24 cellular contexts compared by ENCODE assay signal in genomic region chr4:104756837-104757236, GRCh38.
DNase-seq lines count a peak whose midpoint lies in the region; ATAC-seq, FAIRE-seq and TF ChIP-seq lines count a peak whose summit lies in the region.
"Had no signal": no experiment of that assay in that cellular context is flagged by ENCODE, and none has a peak within 500 bp of the region (broad histone marks: within the 10 kb centered on the region; RNA-seq: fewer than 3 reads in every experiment).

No MANE protein-coding gene starts in this region.

- FAIRE-seq in GM12891 (lab: Jason Lieb, UNC) = peak; percentile 43
- FAIRE-seq: A204.1, D721Med, urothelium cell line had no signal

- peaks cover 7 to 10% (median 8%) of the 10 kb centered on the region in 4 donors for H3K4me1 Mint-ChIP-seq in CD4-positive, alpha-beta memory T cell

- peaks cover 0 to 5% (median 2%) of the 10 kb centered on the region in 8 donors for H3K9me3 Mint-ChIP-seq in CD4-positive, alpha-beta memory T cell
- H3K9me3 Mint-ChIP-seq: immature natural killer cell had no signal

- intact Hi-C loops in uterus (cut with DNase I; ENCODE audit: low total_unique reads) = no loop called here
- intact Hi-C loops in CD4-positive, alpha-beta memory T cell (cut with micrococcal nuclease) = no loop called here

- ATAC-seq in GM19328 (IDR thresholded peaks at IDR 0.05; ENCODE audit: unreplicated experiment) (peak; percentile 61), HG02678 (IDR thresholded peaks at IDR 0.05; ENCODE audit: unreplicated experiment) (peak; percentile 57), HG03378 (IDR thresholded peaks at IDR 0.05; ENCODE audit: unreplicated experiment) (peak; percentile 26), omental fat pad (ENCODE audit: low FRiP score) (no peak)
- ATAC-seq: heart right ventricle had no signal

- no peaks in the 10 kb centered on the region for H3K27me3 ChIP-seq in uterus
- H3K27me3 ChIP-seq in CD4-positive, alpha-beta memory T cell (ENCODE audit: insufficient read depth, low read length) = no peaks in the 10 kb centered on the region
- H3K27me3 ChIP-seq: BLaER1, colonic mucosa, heart right ventricle had no signal

- no peak overlapping the region for H3K27ac ChIP-seq in uterus
- H3K27ac ChIP-seq in CD4-positive, alpha-beta memory T cell (ENCODE audit: low read depth, low read length) = no peak overlapping the region
- H3K27ac ChIP-seq: BLaER1, colonic mucosa, heart right ventricle had no signal

- CTCF ChIA-PET in CD4-positive, alpha-beta memory T cell (lab: Charles Lee; ENCODE audit: partially characterized antibody) = no interaction called here
- CTCF ChIA-PET in HEK293T (lab: Yijun Ruan, JAX) = no interaction called here

- no peaks in the 10 kb centered on the region for H3K27me3 Mint-ChIP-seq in CD4-positive, alpha-beta memory T cell

- no peak overlapping the region for H3K27ac Mint-ChIP-seq in CD4-positive, alpha-beta memory T cell
- H3K27ac Mint-ChIP-seq: immature natural killer cell had no signal

- DNase-seq in GM12891 (ENCODE audit: insufficient read length, low spot score) = no peak
- DNase-seq in uterus = no peak
- DNase-seq in omental fat pad (ENCODE audit: low spot score) = no peak
- DNase-seq in CD4-positive, alpha-beta memory T cell = no peak
- DNase-seq in HEK293T (ENCODE audit: extremely low spot score) = no peak
- DNase-seq: activated CD4-positive, alpha-beta T cell treated with anti-CD3 and anti-CD28 coated beads, Interleukin-2, amount 50 U/mL, for 1 hour; activated CD8-positive, alpha-beta memory T cell treated with anti-CD3 and anti-CD28 coated beads, Interleukin-2, amount 50 U/mL, for 4 hours; activated effector memory CD4-positive, alpha-beta T cell treated with anti-CD3 and anti-CD28 coated beads, Interleukin-2, amount 50 U/mL, for 16 hours; colonic mucosa; heart right ventricle; immature natural killer cell; KG1; NCI-H1048; NCI-H2029; NCI-H446; stimulated activated CD8-positive, alpha-beta memory T cell treated with anti-CD3 and anti-CD28 coated beads, Interleukin-4, amount 100 ng/mL, for 48 hours; substantia nigra had no signal

- POLR2A ChIA-PET in CD4-positive, alpha-beta memory T cell (lab: Charles Lee; ENCODE audit: partially characterized antibody) = no interaction called here
- POLR2A ChIA-PET in HEK293T (lab: Yijun Ruan, JAX) = no interaction called here

- H3K36me3 Mint-ChIP-seq in CD4-positive, alpha-beta memory T cell = no peaks in the 10 kb centered on the region
- H3K36me3 Mint-ChIP-seq: immature natural killer cell had no signal

- TF ChIP-seq CTCF in uterus (IDR thresholded peaks at IDR 0.05) (no peak), omental fat pad (IDR thresholded peaks at IDR 0.05) (no peak)

- H3K9me3 ChIP-seq in uterus = no peaks in the 10 kb centered on the region
- no peaks in the 10 kb centered on the region for H3K9me3 ChIP-seq in CD4-positive, alpha-beta memory T cell (ENCODE audit: control insufficient read depth in 1 of 2, low read length in 2 of 2)
- H3K9me3 ChIP-seq: BLaER1, colonic mucosa had no signal

- no peaks in the 10 kb centered on the region for H3K4me1 ChIP-seq in uterus
- H3K4me1 ChIP-seq in CD4-positive, alpha-beta memory T cell (ENCODE audit: insufficient read depth, low read length) = no peaks in the 10 kb centered on the region
- H3K4me1 ChIP-seq: BLaER1, colonic mucosa had no signal

- H3K36me3 ChIP-seq in uterus = no peaks in the 10 kb centered on the region
- no peaks in the 10 kb centered on the region for H3K36me3 ChIP-seq in CD4-positive, alpha-beta memory T cell (ENCODE audit: insufficient read depth, low read length)
- H3K36me3 ChIP-seq: BLaER1, colonic mucosa, heart right ventricle had no signal

- TF ChIP-seq POLR2A in GM12891 (IDR thresholded peaks at IDR 0.05; ENCODE audit: low read depth, low read length) (no peak), uterus (IDR thresholded peaks at IDR 0.05) (no peak)

- no peak overlapping the region for H3K4me3 ChIP-seq in uterus
- no peak overlapping the region for H3K4me3 ChIP-seq in CD4-positive, alpha-beta memory T cell (ENCODE audit: low read length in 2 of 2)
- H3K4me3 ChIP-seq: BLaER1, colonic mucosa, heart right ventricle had no signal

- no peak overlapping the region for H3K4me3 Mint-ChIP-seq in CD4-positive, alpha-beta memory T cell
- H3K4me3 Mint-ChIP-seq: immature natural killer cell had no signal

TF ChIP-seq in GM12891, 5 proteins besides CTCF, POLR2A, EP300 and RAD21:
- TF ChIP-seq PAX5 (IDR thresholded peaks at IDR 0.05; ENCODE audit: insufficient read depth, low read length, severe bottlenecking) = no peak
- TF ChIP-seq SPI1 (IDR thresholded peaks at IDR 0.05; ENCODE audit: low read depth, low read length) = peak; percentile 59; the same call in 1 of the 2 replicates

TF ChIP-seq in HEK293T, 16 proteins besides CTCF, POLR2A, EP300 and RAD21:
- no peak for TF ChIP-seq SP1 (IDR thresholded peaks at IDR 0.05)
- no peak for TF ChIP-seq BHLHE40 (IDR thresholded peaks at IDR 0.05; ENCODE audit: borderline replicate concordance)
- no peak for TF ChIP-seq HDGF (IDR thresholded peaks at IDR 0.05; ENCODE audit: borderline replicate concordance)
- no peak for TF ChIP-seq TARDBP (IDR thresholded peaks at IDR 0.05)
- TF ChIP-seq FOXK2 (IDR thresholded peaks at IDR 0.05) = no peak
- no peak for TF ChIP-seq FOXM1 (IDR thresholded peaks at IDR 0.05; ENCODE audit: borderline replicate concordance)
- TF ChIP-seq CTBP1 (IDR thresholded peaks at IDR 0.05; ENCODE audit: borderline replicate concordance) = no peak
- TF ChIP-seq SUZ12 (IDR thresholded peaks at IDR 0.05) = no peak
- no peak for TF ChIP-seq NFRKB (IDR thresholded peaks at IDR 0.05)
- no peak for TF ChIP-seq ARNT (IDR thresholded peaks at IDR 0.05)
- no peak for TF ChIP-seq ELF4 (IDR thresholded peaks at IDR 0.05)
- TF ChIP-seq FOXA1 (IDR thresholded peaks at IDR 0.05) = no peak
- no peak for TF ChIP-seq L3MBTL2 (conservative IDR thresholded peaks at IDR 0.05)
